29 cellular contexts compared by ENCODE assay signal in the genomic region with DNA sequence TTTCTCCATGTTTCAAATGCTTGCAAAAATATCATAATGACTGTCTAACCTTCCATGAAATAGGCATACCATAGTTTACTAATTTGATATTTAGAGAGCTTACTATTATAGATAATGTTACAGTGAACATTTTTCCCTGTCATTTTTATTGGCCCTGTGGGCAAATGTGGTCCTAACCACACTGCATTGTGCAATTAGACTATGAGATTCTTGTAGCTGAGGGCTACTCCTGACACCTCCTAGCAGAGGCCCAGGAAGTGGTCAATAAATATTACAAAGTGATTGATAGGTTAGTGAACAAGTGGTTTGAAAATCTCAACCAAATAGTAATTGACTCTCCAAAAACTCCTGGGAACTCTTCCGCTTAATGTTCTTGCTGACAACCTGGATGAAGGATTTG.
"Had no signal": no experiment of that assay in that cellular context is flagged by ENCODE, and none has a peak within 500 bp of the region (broad histone marks: within the 10 kb centered on the region; RNA-seq: fewer than 3 reads in every experiment).

No MANE protein-coding gene starts in this region.

- H3K36me3 Mint-ChIP-seq: activated naive CD8-positive, alpha-beta T cell; immature natural killer cell; naive thymus-derived CD8-positive, alpha-beta T cell; neural progenitor cell; WTC11 had no signal

- DNase-seq: activated gamma-delta T cell treated with Interleukin-2 at 50 U/mL for 16 hours; activated T-cell treated with anti-CD3 and anti-CD28 coated beads, Interleukin-2, amount 50 U/mL, for 1 hour; adrenal gland; effector memory CD4-positive, alpha-beta T cell; glutamatergic neuron; immature natural killer cell; kidney glomerular epithelial cell; left lung; naive thymus-derived CD8-positive, alpha-beta T cell; retina; sigmoid colon; stimulated activated CD4-positive, alpha-beta T cell treated with anti-CD3 and anti-CD28 coated beads, Interleukin-4, amount 100 ng/mL, for 24 hours; stimulated activated naive CD4-positive, alpha-beta T cell treated with Interleukin-2 at 50 U/mL for 16 hours; upper lobe of left lung had no signal

- H3K4me3 Mint-ChIP-seq: activated naive CD8-positive, alpha-beta T cell; central memory CD8-positive, alpha-beta T cell; immature natural killer cell; naive thymus-derived CD8-positive, alpha-beta T cell; T-helper 2 cell treated with Interferon-gamma antibody and Interleukin-4, amounts not matched to agents 5 μg/mL and 100 μg/mL, for 36 hours; WTC11 had no signal

- H2AFZ ChIP-seq: hepatocyte, neural progenitor cell had no signal

- H3K79me2 ChIP-seq: hepatocyte had no signal

- FAIRE-seq: astrocyte, colon, endothelial cell of umbilical vein, frontal cortex had no signal

- H3K4me2 ChIP-seq: hepatocyte, neural progenitor cell had no signal

- H3K9me3 ChIP-seq: adrenal gland, breast epithelium, left lung, sigmoid colon, thoracic aorta, upper lobe of left lung had no signal

- ATAC-seq: esophagus mucosa; left lung; naive thymus-derived CD8-positive, alpha-beta T cell; WTC11 had no signal

- H3K4me1 Mint-ChIP-seq: central memory CD8-positive, alpha-beta T cell; immature natural killer cell; naive thymus-derived CD8-positive, alpha-beta T cell had no signal

- H3K4me1 ChIP-seq: adrenal gland, breast epithelium, left lung, neural progenitor cell, sigmoid colon, upper lobe of left lung had no signal

- H3K27ac ChIP-seq: adrenal gland, breast epithelium, hepatocyte, left lung, neural progenitor cell, sigmoid colon, thoracic aorta, upper lobe of left lung had no signal

- H3K36me3 ChIP-seq: adrenal gland, breast epithelium, left lung, neural progenitor cell, sigmoid colon, thoracic aorta, upper lobe of left lung had no signal

- H3K9me3 Mint-ChIP-seq: central memory CD8-positive, alpha-beta T cell; neural progenitor cell; T-helper 2 cell treated with Interferon-gamma antibody and Interleukin-4, amounts not matched to agents 5 μg/mL and 100 μg/mL, for 36 hours; WTC11 had no signal

- H3K27me3 ChIP-seq: breast epithelium, neural progenitor cell, sigmoid colon, upper lobe of left lung had no signal

- H3K4me3 ChIP-seq: adrenal gland, breast epithelium, hepatocyte, left lung, lung, neural progenitor cell, sigmoid colon, thoracic aorta, upper lobe of left lung had no signal

- H3K9ac ChIP-seq: neural progenitor cell had no signal

- H3K27ac Mint-ChIP-seq: activated naive CD8-positive, alpha-beta T cell; immature natural killer cell; naive thymus-derived CD8-positive, alpha-beta T cell; neural progenitor cell; progenitor cell of endocrine pancreas; T-helper 2 cell treated with Interferon-gamma antibody and Interleukin-4, amounts not matched to agents 5 μg/mL and 100 μg/mL, for 36 hours; WTC11 had no signal
